1 cellular context compared by ENCODE assay signal in the genomic region with DNA sequence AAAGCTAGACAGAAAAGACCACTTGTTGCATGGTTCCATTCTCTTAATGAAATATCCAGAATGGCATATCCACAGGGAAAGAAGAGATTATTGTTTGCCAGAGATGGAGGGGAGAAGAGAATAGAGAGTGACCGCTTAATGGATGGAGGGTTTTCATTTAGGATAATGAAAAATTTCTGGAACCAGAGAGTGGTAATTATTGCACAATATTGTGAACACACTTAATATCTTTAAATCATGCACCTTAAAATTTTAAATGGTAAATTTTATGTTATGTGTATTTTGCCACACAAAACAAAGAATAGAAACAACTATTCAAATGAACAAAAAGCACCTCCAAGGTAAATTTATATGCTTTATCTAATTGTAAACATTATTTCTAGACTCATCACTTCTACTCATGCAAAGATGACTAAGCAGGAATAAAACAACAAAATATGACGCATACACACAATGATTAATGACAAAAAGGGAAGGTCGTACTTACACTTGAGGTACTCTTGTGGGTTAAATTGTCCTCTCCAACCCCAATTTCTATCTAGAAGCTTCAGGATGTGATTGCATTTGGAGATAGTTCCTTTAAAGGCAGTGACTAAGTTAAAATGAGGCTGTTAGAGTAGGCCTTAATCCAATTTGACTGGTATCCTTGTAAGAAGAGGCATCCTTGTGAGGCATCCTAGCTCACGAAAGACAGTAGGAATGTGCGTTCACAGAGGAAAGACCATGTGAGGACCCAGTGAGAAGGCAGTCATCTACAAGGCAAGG.
TF ChIP-seq lines count a peak whose summit lies in the region.

No MANE protein-coding gene starts in this region.

TF ChIP-seq in K562, 482 proteins besides CTCF, POLR2A, EP300 and RAD21 (continued from another document and continues in another):
- peak; percentile 99 for TF ChIP-seq MEIS2 (IDR thresholded peaks at IDR 0.05; ENCODE audit: partially characterized antibody)
- TF ChIP-seq, protein P1, sequence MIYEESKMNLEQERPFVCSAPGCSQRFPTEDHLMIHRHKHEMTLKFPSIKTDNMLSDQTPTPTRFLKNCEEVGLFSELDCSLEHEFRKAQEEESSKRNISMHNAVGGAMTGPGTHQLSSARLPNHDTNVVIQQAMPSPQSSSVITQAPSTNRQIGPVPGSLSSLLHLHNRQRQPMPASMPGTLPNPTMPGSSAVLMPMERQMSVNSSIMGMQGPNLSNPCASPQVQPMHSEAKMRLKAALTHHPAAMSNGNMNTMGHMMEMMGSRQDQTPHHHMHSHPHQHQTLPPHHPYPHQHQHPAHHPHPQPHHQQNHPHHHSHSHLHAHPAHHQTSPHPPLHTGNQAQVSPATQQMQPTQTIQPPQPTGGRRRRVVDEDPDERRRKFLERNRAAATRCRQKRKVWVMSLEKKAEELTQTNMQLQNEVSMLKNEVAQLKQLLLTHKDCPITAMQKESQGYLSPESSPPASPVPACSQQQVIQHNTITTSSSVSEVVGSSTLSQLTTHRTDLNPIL (CRISPR knock-in tag; IDR thresholded peaks at IDR 0.05), result no peak
- peak; percentile 66 for TF ChIP-seq NFIC (IDR thresholded peaks at IDR 0.05)
- TF ChIP-seq TBL1XR1 (IDR thresholded peaks at IDR 0.05; ENCODE audit: low read length in 2 of 2), result peak in 1 of 2 experiments; percentile 47; a peak in 1 of 4 replicates
- TF ChIP-seq, protein P2, sequence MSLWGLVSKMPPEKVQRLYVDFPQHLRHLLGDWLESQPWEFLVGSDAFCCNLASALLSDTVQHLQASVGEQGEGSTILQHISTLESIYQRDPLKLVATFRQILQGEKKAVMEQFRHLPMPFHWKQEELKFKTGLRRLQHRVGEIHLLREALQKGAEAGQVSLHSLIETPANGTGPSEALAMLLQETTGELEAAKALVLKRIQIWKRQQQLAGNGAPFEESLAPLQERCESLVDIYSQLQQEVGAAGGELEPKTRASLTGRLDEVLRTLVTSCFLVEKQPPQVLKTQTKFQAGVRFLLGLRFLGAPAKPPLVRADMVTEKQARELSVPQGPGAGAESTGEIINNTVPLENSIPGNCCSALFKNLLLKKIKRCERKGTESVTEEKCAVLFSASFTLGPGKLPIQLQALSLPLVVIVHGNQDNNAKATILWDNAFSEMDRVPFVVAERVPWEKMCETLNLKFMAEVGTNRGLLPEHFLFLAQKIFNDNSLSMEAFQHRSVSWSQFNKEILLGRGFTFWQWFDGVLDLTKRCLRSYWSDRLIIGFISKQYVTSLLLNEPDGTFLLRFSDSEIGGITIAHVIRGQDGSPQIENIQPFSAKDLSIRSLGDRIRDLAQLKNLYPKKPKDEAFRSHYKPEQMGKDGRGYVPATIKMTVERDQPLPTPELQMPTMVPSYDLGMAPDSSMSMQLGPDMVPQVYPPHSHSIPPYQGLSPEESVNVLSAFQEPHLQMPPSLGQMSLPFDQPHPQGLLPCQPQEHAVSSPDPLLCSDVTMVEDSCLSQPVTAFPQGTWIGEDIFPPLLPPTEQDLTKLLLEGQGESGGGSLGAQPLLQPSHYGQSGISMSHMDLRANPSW (CRISPR knock-in tag; IDR thresholded peaks at IDR 0.05), result no peak
- no peak for TF ChIP-seq ARID2 (IDR thresholded peaks at IDR 0.05)
- TF ChIP-seq, protein P3, sequence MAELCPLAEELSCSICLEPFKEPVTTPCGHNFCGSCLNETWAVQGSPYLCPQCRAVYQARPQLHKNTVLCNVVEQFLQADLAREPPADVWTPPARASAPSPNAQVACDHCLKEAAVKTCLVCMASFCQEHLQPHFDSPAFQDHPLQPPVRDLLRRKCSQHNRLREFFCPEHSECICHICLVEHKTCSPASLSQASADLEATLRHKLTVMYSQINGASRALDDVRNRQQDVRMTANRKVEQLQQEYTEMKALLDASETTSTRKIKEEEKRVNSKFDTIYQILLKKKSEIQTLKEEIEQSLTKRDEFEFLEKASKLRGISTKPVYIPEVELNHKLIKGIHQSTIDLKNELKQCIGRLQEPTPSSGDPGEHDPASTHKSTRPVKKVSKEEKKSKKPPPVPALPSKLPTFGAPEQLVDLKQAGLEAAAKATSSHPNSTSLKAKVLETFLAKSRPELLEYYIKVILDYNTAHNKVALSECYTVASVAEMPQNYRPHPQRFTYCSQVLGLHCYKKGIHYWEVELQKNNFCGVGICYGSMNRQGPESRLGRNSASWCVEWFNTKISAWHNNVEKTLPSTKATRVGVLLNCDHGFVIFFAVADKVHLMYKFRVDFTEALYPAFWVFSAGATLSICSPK (IDR thresholded peaks at IDR 0.05; ENCODE audit: borderline replicate concordance), result no peak
- no peak for TF ChIP-seq ZNF175 (CRISPR knock-in tag; IDR thresholded peaks at IDR 0.05; ENCODE audit: low read depth)
- TF ChIP-seq PML (IDR thresholded peaks at IDR 0.05; ENCODE audit: low read length), result peak; percentile 75; the same call in 1 of the 2 replicates
- TF ChIP-seq, protein P4, sequence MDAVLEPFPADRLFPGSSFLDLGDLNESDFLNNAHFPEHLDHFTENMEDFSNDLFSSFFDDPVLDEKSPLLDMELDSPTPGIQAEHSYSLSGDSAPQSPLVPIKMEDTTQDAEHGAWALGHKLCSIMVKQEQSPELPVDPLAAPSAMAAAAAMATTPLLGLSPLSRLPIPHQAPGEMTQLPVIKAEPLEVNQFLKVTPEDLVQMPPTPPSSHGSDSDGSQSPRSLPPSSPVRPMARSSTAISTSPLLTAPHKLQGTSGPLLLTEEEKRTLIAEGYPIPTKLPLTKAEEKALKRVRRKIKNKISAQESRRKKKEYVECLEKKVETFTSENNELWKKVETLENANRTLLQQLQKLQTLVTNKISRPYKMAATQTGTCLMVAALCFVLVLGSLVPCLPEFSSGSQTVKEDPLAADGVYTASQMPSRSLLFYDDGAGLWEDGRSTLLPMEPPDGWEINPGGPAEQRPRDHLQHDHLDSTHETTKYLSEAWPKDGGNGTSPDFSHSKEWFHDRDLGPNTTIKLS (IDR thresholded peaks at IDR 0.05; ENCODE audit: borderline replicate concordance, low read depth), result no peak
- TF ChIP-seq KDM4B (IDR thresholded peaks at IDR 0.05; ENCODE audit: borderline replicate concordance in 2 of 2, low read depth in 1 of 2), result no peak
- TF ChIP-seq TCF3 (CRISPR knock-in tag; IDR thresholded peaks at IDR 0.05), result peak; percentile 89
- TF ChIP-seq NFRKB (IDR thresholded peaks at IDR 0.05; ENCODE audit: low read depth), result no peak
- peak; percentile 83 for TF ChIP-seq EHMT2 (IDR thresholded peaks at IDR 0.05)
- no peak for TF ChIP-seq ZSCAN32 (CRISPR knock-in tag; IDR thresholded peaks at IDR 0.05)
- TF ChIP-seq, protein P5, sequence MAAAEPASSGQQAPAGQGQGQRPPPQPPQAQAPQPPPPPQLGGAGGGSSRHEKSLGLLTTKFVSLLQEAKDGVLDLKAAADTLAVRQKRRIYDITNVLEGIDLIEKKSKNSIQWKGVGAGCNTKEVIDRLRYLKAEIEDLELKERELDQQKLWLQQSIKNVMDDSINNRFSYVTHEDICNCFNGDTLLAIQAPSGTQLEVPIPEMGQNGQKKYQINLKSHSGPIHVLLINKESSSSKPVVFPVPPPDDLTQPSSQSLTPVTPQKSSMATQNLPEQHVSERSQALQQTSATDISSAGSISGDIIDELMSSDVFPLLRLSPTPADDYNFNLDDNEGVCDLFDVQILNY (CRISPR knock-in tag; IDR thresholded peaks at IDR 0.05), result no peak
- TF ChIP-seq, protein P6, sequence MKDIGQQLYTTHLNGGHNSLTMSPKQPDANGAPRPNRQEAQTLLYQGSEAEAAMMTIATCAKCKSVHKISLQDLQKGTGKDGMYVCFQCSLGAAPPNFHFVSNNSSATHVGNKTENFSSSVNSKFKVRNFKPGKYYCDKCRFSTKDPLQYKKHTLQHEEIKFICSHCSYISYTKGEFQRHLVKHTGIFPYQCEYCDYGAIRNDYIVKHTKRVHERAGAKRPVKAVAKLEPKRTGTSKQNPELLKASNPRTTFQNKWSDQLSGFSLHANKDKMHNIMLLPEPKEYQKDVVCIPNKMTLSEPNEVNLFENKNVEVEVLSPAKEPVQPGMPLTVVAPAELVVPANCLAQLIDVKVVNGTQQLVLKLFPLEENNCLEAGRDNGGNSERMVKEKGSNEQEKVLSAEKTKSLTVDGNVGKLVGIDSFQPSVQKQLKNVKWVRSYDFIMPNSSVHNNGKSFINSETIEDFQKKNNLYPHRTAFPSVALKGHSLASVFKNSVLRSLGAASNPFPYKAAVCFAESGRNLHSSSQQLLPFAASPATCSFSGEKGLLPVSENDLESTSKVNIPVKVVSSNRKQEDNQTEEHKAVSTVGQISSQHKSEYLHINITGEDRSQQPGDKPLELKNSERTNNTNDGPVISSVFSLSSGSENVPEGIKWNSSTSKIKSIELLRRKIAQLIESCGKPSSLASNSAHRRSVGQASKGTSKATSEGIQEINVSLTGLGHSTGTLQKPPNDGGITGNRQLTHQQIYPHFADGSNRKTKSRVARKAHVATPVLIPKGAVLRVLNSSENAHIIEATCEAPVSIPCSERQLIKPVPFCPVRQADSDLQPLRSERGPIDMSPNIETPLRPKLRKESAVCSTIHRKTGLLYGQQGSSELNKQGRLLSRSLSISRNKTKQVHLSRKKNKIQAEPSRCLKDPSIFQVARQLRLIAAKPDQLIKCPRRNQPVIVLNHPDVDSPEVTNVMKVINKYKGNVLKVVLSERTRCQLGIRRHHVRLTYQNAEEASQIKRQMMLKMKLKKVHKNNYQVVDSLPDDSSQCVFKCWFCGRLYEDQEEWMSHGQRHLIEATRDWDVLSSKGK (CRISPR knock-in tag; IDR thresholded peaks at IDR 0.05), result no peak
- TF ChIP-seq, protein P7, sequence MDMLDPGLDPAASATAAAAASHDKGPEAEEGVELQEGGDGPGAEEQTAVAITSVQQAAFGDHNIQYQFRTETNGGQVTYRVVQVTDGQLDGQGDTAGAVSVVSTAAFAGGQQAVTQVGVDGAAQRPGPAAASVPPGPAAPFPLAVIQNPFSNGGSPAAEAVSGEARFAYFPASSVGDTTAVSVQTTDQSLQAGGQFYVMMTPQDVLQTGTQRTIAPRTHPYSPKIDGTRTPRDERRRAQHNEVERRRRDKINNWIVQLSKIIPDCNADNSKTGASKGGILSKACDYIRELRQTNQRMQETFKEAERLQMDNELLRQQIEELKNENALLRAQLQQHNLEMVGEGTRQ (CRISPR knock-in tag; IDR thresholded peaks at IDR 0.05), result no peak
- no peak for TF ChIP-seq ZBTB7A (IDR thresholded peaks at IDR 0.05; ENCODE audit: borderline replicate concordance, control insufficient read depth, low read depth, low read length)
- TF ChIP-seq CREBBP (IDR thresholded peaks at IDR 0.05; ENCODE audit: low read depth, low read length), result no peak
- TF ChIP-seq EP400 (IDR thresholded peaks at IDR 0.05), result peak; percentile 38
- TF ChIP-seq CREM (IDR thresholded peaks at IDR 0.05; ENCODE audit: low read depth), result peak; percentile 87
- TF ChIP-seq, protein P8, sequence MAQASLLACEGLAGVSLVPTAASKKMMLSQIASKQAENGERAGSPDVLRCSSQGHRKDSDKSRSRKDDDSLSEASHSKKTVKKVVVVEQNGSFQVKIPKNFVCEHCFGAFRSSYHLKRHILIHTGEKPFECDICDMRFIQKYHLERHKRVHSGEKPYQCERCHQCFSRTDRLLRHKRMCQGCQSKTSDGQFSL (CRISPR knock-in tag; IDR thresholded peaks at IDR 0.05), result no peak
- TF ChIP-seq, protein P8 (tag; IDR thresholded peaks at IDR 0.05), result no peak
- no peak for TF ChIP-seq ZFPM2 (CRISPR knock-in tag; IDR thresholded peaks at IDR 0.05)
- TF ChIP-seq FOSL1 (tag; conservative IDR thresholded peaks at IDR 0.05), result peak; percentile 99
- no peak for TF ChIP-seq HEY1 (CRISPR knock-in tag; IDR thresholded peaks at IDR 0.05; ENCODE audit: borderline replicate concordance)
- TF ChIP-seq RBM39 (optimal IDR thresholded peaks at IDR 0.05; ENCODE audit: low read depth, low read length), result no peak
- TF ChIP-seq IFI16 (CRISPR knock-in tag; IDR thresholded peaks at IDR 0.05), result no peak
- TF ChIP-seq, protein P9, sequence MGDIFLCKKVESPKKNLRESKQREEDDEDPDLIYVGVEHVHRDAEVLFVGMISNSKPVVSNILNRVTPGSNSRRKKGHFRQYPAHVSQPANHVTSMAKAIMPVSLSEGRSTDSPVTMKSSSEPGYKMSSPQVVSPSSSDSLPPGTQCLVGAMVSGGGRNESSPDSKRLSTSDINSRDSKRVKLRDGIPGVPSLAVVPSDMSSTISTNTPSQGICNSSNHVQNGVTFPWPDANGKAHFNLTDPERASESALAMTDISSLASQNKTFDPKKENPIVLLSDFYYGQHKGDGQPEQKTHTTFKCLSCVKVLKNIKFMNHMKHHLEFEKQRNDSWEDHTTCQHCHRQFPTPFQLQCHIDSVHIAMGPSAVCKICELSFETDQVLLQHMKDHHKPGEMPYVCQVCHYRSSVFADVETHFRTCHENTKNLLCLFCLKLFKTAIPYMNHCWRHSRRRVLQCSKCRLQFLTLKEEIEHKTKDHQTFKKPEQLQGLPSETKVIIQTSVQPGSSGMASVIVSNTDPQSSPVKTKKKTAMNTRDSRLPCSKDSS (IDR thresholded peaks at IDR 0.05; ENCODE audit: low read depth, partially characterized antibody), result no peak
- TF ChIP-seq SP1 (CRISPR knock-in tag; IDR thresholded peaks at IDR 0.05), result peak; percentile 50
- no peak for TF ChIP-seq THRAP3 (IDR thresholded peaks at IDR 0.05; ENCODE audit: borderline replicate concordance)
- TF ChIP-seq ZBED1 (IDR thresholded peaks at IDR 0.05), result no peak
- TF ChIP-seq, protein P10, sequence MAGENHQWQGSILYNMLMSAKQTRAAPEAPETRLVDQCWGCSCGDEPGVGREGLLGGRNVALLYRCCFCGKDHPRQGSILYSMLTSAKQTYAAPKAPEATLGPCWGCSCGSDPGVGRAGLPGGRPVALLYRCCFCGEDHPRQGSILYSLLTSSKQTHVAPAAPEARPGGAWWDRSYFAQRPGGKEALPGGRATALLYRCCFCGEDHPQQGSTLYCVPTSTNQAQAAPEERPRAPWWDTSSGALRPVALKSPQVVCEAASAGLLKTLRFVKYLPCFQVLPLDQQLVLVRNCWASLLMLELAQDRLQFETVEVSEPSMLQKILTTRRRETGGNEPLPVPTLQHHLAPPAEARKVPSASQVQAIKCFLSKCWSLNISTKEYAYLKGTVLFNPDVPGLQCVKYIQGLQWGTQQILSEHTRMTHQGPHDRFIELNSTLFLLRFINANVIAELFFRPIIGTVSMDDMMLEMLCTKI (IDR thresholded peaks at IDR 0.05; ENCODE audit: partially characterized antibody), result no peak
- TF ChIP-seq SNRNP70 (optimal IDR thresholded peaks at IDR 0.05; ENCODE audit: low read depth, low read length), result no peak
- no peak for TF ChIP-seq SIN3B (IDR thresholded peaks at IDR 0.05; ENCODE audit: low read depth)
- TF ChIP-seq, protein P11, sequence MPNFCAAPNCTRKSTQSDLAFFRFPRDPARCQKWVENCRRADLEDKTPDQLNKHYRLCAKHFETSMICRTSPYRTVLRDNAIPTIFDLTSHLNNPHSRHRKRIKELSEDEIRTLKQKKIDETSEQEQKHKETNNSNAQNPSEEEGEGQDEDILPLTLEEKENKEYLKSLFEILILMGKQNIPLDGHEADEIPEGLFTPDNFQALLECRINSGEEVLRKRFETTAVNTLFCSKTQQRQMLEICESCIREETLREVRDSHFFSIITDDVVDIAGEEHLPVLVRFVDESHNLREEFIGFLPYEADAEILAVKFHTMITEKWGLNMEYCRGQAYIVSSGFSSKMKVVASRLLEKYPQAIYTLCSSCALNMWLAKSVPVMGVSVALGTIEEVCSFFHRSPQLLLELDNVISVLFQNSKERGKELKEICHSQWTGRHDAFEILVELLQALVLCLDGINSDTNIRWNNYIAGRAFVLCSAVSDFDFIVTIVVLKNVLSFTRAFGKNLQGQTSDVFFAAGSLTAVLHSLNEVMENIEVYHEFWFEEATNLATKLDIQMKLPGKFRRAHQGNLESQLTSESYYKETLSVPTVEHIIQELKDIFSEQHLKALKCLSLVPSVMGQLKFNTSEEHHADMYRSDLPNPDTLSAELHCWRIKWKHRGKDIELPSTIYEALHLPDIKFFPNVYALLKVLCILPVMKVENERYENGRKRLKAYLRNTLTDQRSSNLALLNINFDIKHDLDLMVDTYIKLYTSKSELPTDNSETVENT (CRISPR knock-in tag; IDR thresholded peaks at IDR 0.05), result no peak
- TF ChIP-seq SMARCA5 (IDR thresholded peaks at IDR 0.05), result no peak
- TF ChIP-seq ZNF282 (CRISPR knock-in tag; IDR thresholded peaks at IDR 0.05), result no peak
- no peak for TF ChIP-seq HNRNPUL1 (IDR thresholded peaks at IDR 0.05; ENCODE audit: low read length)
